Comparison of ENCODE assay signal across 9 cellular contexts in genomic region chr6:24935753-24936152, GRCh38. TPM values are rescaled to one million over a fixed set of nuclear protein-coding genes. Genes with fewer than 3 reads are reported as not detected.
A peak's percentile ranks its signal among the peaks of the same experiment; 100 is the strongest.
DNase-seq lines count a peak whose midpoint lies in the region; ATAC-seq and TF ChIP-seq lines count a peak whose summit lies in the region.
"Had no signal": no experiment of that assay in that cellular context is flagged by ENCODE, and none has a peak within 500 bp of the region (broad histone marks: within the 10 kb centered on the region; RNA-seq: fewer than 3 reads in every experiment).

Gene RIPOR2, minus strand, starts transcription at chr6:24935960. Its CDS starts 62 bp downstream, at chr6:24935898.

- DNase-seq in Karpas-422 (peak; percentile 94), heart left ventricle (peak in 4 of 5 donors; percentile 36 to 69 (median 38)), putamen (ENCODE audit: low spot score) (no peak)
- peak; percentile 62 for DNase-seq in activated CD8-positive, alpha-beta memory T cell treated with anti-CD3 and anti-CD28 coated beads, Interleukin-2, amount 50 U/mL, for 4 hours
- peak; percentile 42 to 56 for DNase-seq in stimulated activated CD4-positive, alpha-beta T cell treated with anti-CD3 and anti-CD28 coated beads, Interleukin-4, amount 100 ng/mL, for 4 hours

- H3K9me2 ChIP-seq in Karpas-422 (replicated peaks; ENCODE audit: insufficient read depth, low read length): no peaks in the 10 kb centered on the region

- ATAC-seq in GM19452 (IDR thresholded peaks at IDR 0.05; ENCODE audit: unreplicated experiment): peak; percentile 38
- peak in 1 of 4 donors; percentile 26 for ATAC-seq in heart left ventricle
- ATAC-seq in GM21528 (IDR thresholded peaks at IDR 0.05; ENCODE audit: low FRiP score, unreplicated experiment): no peak
- no peak for ATAC-seq in SK-N-SH treated with all-trans-retinoic acid at 6 μM for 48 hours

- H3K9ac ChIP-seq in Karpas-422 (ENCODE audit: low read length): peak within 1 kb of the TSS; percentile 69

- no peak for TF ChIP-seq CTCF in heart left ventricle (IDR thresholded peaks at IDR 0.05)

- WGBS in heart left ventricle, 4 donors: 58 to 75% (median 68%) methylated on average over 8 to 9 of the region's 9 CpGs

- H3K27ac ChIP-seq in Karpas-422 (ENCODE audit: low read length): peak within 1 kb of the TSS; percentile 89
- peak within 1 kb of the TSS in 1 of 12 donors; percentile 83 for H3K27ac ChIP-seq in heart left ventricle

- intact Hi-C loops in heart left ventricle (cut with DNase I): loop anchor here in 1 of 10 donors (10.0 kb wide), 1 partner anchor 81 kb away; no protein-coding TSS in a partner anchor

- no peaks in the 10 kb centered on the region for H4K20me1 ChIP-seq in Karpas-422 (ENCODE audit: insufficient read depth, low read depth, low read length)

- no peaks in the 10 kb centered on the region for H3K36me3 ChIP-seq in Karpas-422 (ENCODE audit: insufficient read depth, low read length)
- no peaks in the 10 kb centered on the region for H3K36me3 ChIP-seq in heart left ventricle

- H3K79me2 ChIP-seq in Karpas-422 (ENCODE audit: low read length): peaks cover 61% of the 10 kb centered on the region

- no peak within 1 kb of the TSS for H2AFZ ChIP-seq in Karpas-422 (ENCODE audit: low read length)

- H3K4me1 ChIP-seq in Karpas-422 (ENCODE audit: low read length): peaks cover 95% of the 10 kb centered on the region
- peaks cover 3 to 58% (median 13%) of the 10 kb centered on the region in 12 donors for H3K4me1 ChIP-seq in heart left ventricle

- H3K9me3 ChIP-seq in Karpas-422 (ENCODE audit: low read length) (no peaks in the 10 kb centered on the region), heart left ventricle (no peaks in the 10 kb centered on the region)

- H3K4me2 ChIP-seq in Karpas-422 (ENCODE audit: low read depth, low read length, poor library complexity, severe bottlenecking): peak within 1 kb of the TSS; percentile 91

- no peak for TF ChIP-seq POLR2A in heart left ventricle (IDR thresholded peaks at IDR 0.05)

- peak within 1 kb of the TSS; percentile 71 for H3K4me3 ChIP-seq in Karpas-422 (ENCODE audit: low read length)
- H3K4me3 ChIP-seq in heart left ventricle: peak within 1 kb of the TSS in 3 of 12 donors; percentile 8 to 58 (median 30)

- H3K27me3 ChIP-seq in Karpas-422 (ENCODE audit: low read length): no peaks in the 10 kb centered on the region
- H3K27me3 ChIP-seq in heart left ventricle: no peaks in the 10 kb centered on the region

TF ChIP-seq in SK-N-SH treated with all-trans-retinoic acid at 6 μM for 48 hours, 23 proteins besides CTCF, POLR2A, EP300 and RAD21:
- TF ChIP-seq TSHZ2 (CRISPR knock-in tag; IDR thresholded peaks at IDR 0.05): no peak
- TF ChIP-seq TCF4 (CRISPR knock-in tag; IDR thresholded peaks at IDR 0.05; ENCODE audit: borderline replicate concordance): no peak

RNA-seq across cellular contexts. Expression of gene RIPOR2, which starts in this region (rescaled TPM):
- 72.1 and 73.8 TPM in 2 replicates for total RNA-seq in Karpas-422 (2014; rRNA removed; shearing (Covaris generic); ENCODE audit: low replicate concordance)
- 10 to 100 TPM in 1 of 9 donors, 1 to 10 TPM in 8; 2.7 to 14.2 (median 4.6) TPM for total RNA-seq in heart left ventricle
- polyA plus RNA-seq in heart left ventricle: 1 to 10 TPM in 1 of 2 donors, under 1 TPM in 1; 0.76 to 1.9 TPM
- total RNA-seq: pulmonary artery endothelial cell had no signal
